Comparison of ENCODE assay signal across 1 cellular context in the genomic region with DNA sequence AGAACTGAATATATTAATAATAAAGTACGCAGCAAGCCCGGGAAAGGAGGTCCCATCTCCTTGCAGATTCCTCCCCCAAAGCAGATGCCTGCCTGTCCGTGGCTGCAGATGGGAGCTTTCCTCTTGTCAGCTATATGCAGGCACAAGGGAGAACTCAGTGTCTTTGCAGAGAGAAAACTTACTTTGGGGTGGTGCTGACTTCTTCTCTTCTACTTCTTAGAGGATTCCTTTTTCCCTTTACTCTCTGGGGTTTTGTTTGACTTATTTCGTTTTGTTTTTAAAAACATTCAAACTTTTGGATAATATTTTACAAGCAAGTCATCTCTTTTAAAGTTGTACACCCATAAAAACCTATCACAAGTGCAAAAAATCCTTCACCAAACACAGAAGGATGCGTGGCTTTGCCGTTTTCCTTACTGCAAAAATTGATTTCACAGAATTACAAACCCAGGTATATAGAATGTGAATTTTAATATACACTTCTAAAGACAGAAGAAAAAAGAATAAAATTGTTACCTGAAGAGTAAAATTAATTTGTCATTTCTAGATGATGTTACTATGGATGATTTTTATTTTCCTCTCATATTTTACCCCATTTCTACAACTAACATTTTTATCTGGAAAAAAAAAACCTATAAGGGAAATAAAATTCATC.
TF ChIP-seq lines count a peak whose summit lies in the region.

No MANE protein-coding gene starts in this region.

TF ChIP-seq in HepG2, 621 proteins besides CTCF, POLR2A, EP300 and RAD21:
- TF ChIP-seq, protein P1, sequence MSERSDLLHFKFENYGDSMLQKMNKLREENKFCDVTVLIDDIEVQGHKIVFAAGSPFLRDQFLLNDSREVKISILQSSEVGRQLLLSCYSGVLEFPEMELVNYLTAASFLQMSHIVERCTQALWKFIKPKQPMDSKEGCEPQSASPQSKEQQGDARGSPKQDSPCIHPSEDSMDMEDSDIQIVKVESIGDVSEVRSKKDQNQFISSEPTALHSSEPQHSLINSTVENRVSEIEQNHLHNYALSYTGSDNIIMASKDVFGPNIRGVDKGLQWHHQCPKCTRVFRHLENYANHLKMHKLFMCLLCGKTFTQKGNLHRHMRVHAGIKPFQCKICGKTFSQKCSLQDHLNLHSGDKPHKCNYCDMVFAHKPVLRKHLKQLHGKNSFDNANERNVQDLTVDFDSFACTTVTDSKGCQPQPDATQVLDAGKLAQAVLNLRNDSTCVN (CRISPR knock-in tag; IDR thresholded peaks at IDR 0.05; ENCODE audit: borderline replicate concordance) = no peak
- TF ChIP-seq CBX2 (IDR thresholded peaks at IDR 0.05; ENCODE audit: low read depth, low read length) (peak; percentile 96), CBX2 (CRISPR knock-in tag; IDR thresholded peaks at IDR 0.05; ENCODE audit: low read depth) (no peak)
